In genomic region chr19:42351079-42351735, GRCh38 we compare ENCODE assay signal across 25 cellular contexts. TPM values are rescaled to one million over a fixed set of nuclear protein-coding genes. Genes with fewer than 3 reads are reported as not detected.
DNase-seq lines count a peak whose midpoint lies in the region; ATAC-seq and TF ChIP-seq lines count a peak whose summit lies in the region.
"Had no signal": no experiment of that assay in that cellular context is flagged by ENCODE, and none has a peak within 500 bp of the region (broad histone marks: within the 10 kb centered on the region; RNA-seq: fewer than 3 reads in every experiment).

No MANE protein-coding gene starts in this region.

- H3K9me3 ChIP-seq in breast epithelium = no peaks in the 10 kb centered on the region
- H3K9me3 ChIP-seq: MG63, SJSA1 had no signal

- DNase-seq in MCF 10A (ENCODE audit: unreplicated experiment) (no peak), breast epithelium (ENCODE audit: low spot score in 2 of 2) (no peak), RWPE1 (ENCODE audit: low spot score) (no peak), dorsolateral prefrontal cortex (peak in 1 of 10 donors; percentile 14), HPDE6-E6E7 (ENCODE audit: extremely low spot score) (no peak), DMS79 treated with DMSO at 0.1 percent for 48 hours (lab: John Stamatoyannopoulos, UW) (no peak), cortex of kidney (lab: John Stamatoyannopoulos, UW) (no peak)
- DNase-seq in stimulated activated effector memory CD8-positive, alpha-beta T cell treated with anti-CD3 and anti-CD28 coated beads, Interleukin-12 subunit alpha, Interleukin-12 subunit beta, amount 100 ng/mL, for 72 hours (ENCODE audit: low spot score in 2 of 2) = no peak
- DNase-seq: 8988T; AML-193; Calu3; CD8-positive, alpha-beta T cell; DMS53; EL; GF-D8; GOT3; Karpas-422; MG63; NCI-H1048; NCI-H1417 treated with DMSO at 0.1 percent for 48 hours; NCI-H187 treated with DMSO at 0.1 percent for 48 hours; NCI-H510A; NK-92 treated with Interleukin-12 subunit alpha and Interleukin-12 subunit beta, amount 100 ng/mL, for 24 hours had no signal

- intact Hi-C loops in MCF 10A (cut with micrococcal nuclease) (no loop called here), breast epithelium (cut with DNase I; ENCODE audit: low total_unique reads) (loop anchor here (5.0 kb wide), 1 partner anchor 1799 kb away; no protein-coding TSS in a partner anchor), dorsolateral prefrontal cortex (cut with DNase I) (no loop called here)

- no peak for ATAC-seq in stimulated activated effector memory CD8-positive, alpha-beta T cell treated with anti-CD3 and anti-CD28 coated beads, Interleukin-12 subunit alpha, Interleukin-12 subunit beta, amount 100 ng/mL, for 72 hours
- ATAC-seq: CD8-positive, alpha-beta T cell had no signal

- peaks cover 6% of the 10 kb centered on the region for H3K4me1 Mint-ChIP-seq in MCF 10A (ENCODE audit: insufficient read depth, unreplicated experiment)
- H3K4me1 Mint-ChIP-seq in stimulated activated effector memory CD8-positive, alpha-beta T cell treated with anti-CD3 and anti-CD28 coated beads, Interleukin-12 subunit alpha, Interleukin-12 subunit beta, amount 100 ng/mL, for 72 hours = peaks cover 6% of the 10 kb centered on the region

- POLR2A ChIA-PET in MCF 10A (lab: Yijun Ruan, JAX) = no interaction called here
- POLR2A ChIA-PET in RWPE1 (lab: Yijun Ruan, JAX; ENCODE audit: low non-redundant PET) = no interaction called here

- H3K27me3 Mint-ChIP-seq in MCF 10A (ENCODE audit: insufficient read depth, unreplicated experiment) = no peaks in the 10 kb centered on the region
- H3K27me3 Mint-ChIP-seq: IgD-negative memory B cell had no signal

- peak overlapping the region; percentile 3 for H3K27ac Mint-ChIP-seq in MCF 10A (ENCODE audit: low read depth, unreplicated experiment)
- H3K27ac Mint-ChIP-seq in stimulated activated effector memory CD8-positive, alpha-beta T cell treated with anti-CD3 and anti-CD28 coated beads, Interleukin-12 subunit alpha, Interleukin-12 subunit beta, amount 100 ng/mL, for 72 hours = peak overlapping the region; percentile 13
- H3K27ac Mint-ChIP-seq: CD8-positive, alpha-beta T cell had no signal

- H3K27me3 ChIP-seq in breast epithelium = no peaks in the 10 kb centered on the region
- no peaks in the 10 kb centered on the region for H3K27me3 ChIP-seq in dorsolateral prefrontal cortex
- H3K27me3 ChIP-seq: MG63, SJSA1 had no signal

- no TSS peak for BruUV-seq in MCF 10A (replicated peaks; lab: Mats Ljungman, UMichigan)

- TF ChIP-seq CTCF in MCF 10A (IDR thresholded peaks at IDR 0.05; ENCODE audit: unreplicated experiment) = no peak
- TF ChIP-seq CTCF in breast epithelium (IDR thresholded peaks at IDR 0.05) = no peak
- TF ChIP-seq CTCF in RWPE1 (conservative IDR thresholded peaks at IDR 0.05; ENCODE audit: low read depth) = no peak
- no peak for TF ChIP-seq CTCF in dorsolateral prefrontal cortex (IDR thresholded peaks at IDR 0.05 in 54 of 56, conservative IDR thresholded peaks at IDR 0.05 in 2 of 56; ENCODE audit: low read depth in 1 of 56, partially characterized antibody in 56 of 56)

- H3K4me3 Mint-ChIP-seq in MCF 10A (ENCODE audit: unreplicated experiment) = no peak overlapping the region
- no peak overlapping the region for H3K4me3 Mint-ChIP-seq in stimulated activated effector memory CD8-positive, alpha-beta T cell treated with anti-CD3 and anti-CD28 coated beads, Interleukin-12 subunit alpha, Interleukin-12 subunit beta, amount 100 ng/mL, for 72 hours
- H3K4me3 Mint-ChIP-seq: CD8-positive, alpha-beta T cell; IgD-negative memory B cell had no signal

- peaks cover 20% of the 10 kb centered on the region for H3K36me3 Mint-ChIP-seq in MCF 10A (ENCODE audit: insufficient read depth, unreplicated experiment)
- peaks cover 6% of the 10 kb centered on the region for H3K36me3 Mint-ChIP-seq in stimulated activated effector memory CD8-positive, alpha-beta T cell treated with anti-CD3 and anti-CD28 coated beads, Interleukin-12 subunit alpha, Interleukin-12 subunit beta, amount 100 ng/mL, for 72 hours

- H3K4me3 ChIP-seq in breast epithelium (no peak overlapping the region), dorsolateral prefrontal cortex (peak overlapping the region in 39 of 59 donors; percentile 4 to 55 (median 35))
- H3K4me3 ChIP-seq: MG63, SJSA1 had no signal

- H3K27ac ChIP-seq in breast epithelium (no peak overlapping the region), RWPE1 (0 out of 2 replicates have a peak overlapping the region, but pooled peaks have one; percentile 33), dorsolateral prefrontal cortex (peak overlapping the region in 58 of 59 donors; percentile 6 to 98 (median 84))
- H3K27ac ChIP-seq: SJSA1 had no signal

- H3K36me3 ChIP-seq in breast epithelium = peaks cover 2% of the 10 kb centered on the region

- TF ChIP-seq POLR2A in breast epithelium (IDR thresholded peaks at IDR 0.05) = no peak

- no peaks in the 10 kb centered on the region for H3K4me1 ChIP-seq in breast epithelium
- H3K4me1 ChIP-seq: SJSA1 had no signal

- H3K9me3 Mint-ChIP-seq in MCF 10A (ENCODE audit: unreplicated experiment) = no peaks in the 10 kb centered on the region
- no peaks in the 10 kb centered on the region for H3K9me3 Mint-ChIP-seq in stimulated activated effector memory CD8-positive, alpha-beta T cell treated with anti-CD3 and anti-CD28 coated beads, Interleukin-12 subunit alpha, Interleukin-12 subunit beta, amount 100 ng/mL, for 72 hours
- H3K9me3 Mint-ChIP-seq: CD8-positive, alpha-beta T cell; IgD-negative memory B cell had no signal

- CTCF ChIA-PET in MCF 10A (lab: Yijun Ruan, JAX) (no interaction called here), RWPE1 (lab: Yijun Ruan, JAX) (interaction anchor here (0.6 to 1.0 kb wide), 2 partner anchors 69 to 1892 kb away, joined by 3 to 6 read pairs; no protein-coding TSS in a partner anchor)

RNA-seq across cellular contexts. Expression of gene MEGF8, which starts 25.8 kb away (rescaled TPM):
- 13.0 and 20.6 TPM in 2 replicates for total RNA-seq in MCF 10A (2022)
- 10 to 100 TPM in 2 of 3 donors, 1 to 10 TPM in 1; 9.7 to 15.5 (median 10.8) TPM for total RNA-seq in breast epithelium
- total RNA-seq in dorsolateral prefrontal cortex = 100 to 1,000 TPM in 87 of 120 experiments, 10 to 100 TPM in 33; 53.4 to 167 (median 109) TPM

RNA-seq across cellular contexts. Expression of gene TMEM145, which starts 38.1 kb away (rescaled TPM):
- total RNA-seq in MCF 10A (2022) (not detected in 2 replicates), breast epithelium (under 1 TPM in 2 of 3 donors, not detected in 1; 0.33 to 0.59 TPM), dorsolateral prefrontal cortex (100 to 1,000 TPM in 4 of 120 experiments, 10 to 100 TPM in 116; 30.7 to 105 (median 68.9) TPM)
- total RNA-seq: CD8-positive, alpha-beta T cell; SJSA1 had no signal

RNA-seq across cellular contexts. Expression of gene CNFN, which starts 38.9 kb away (rescaled TPM):
- total RNA-seq in MCF 10A (2022) (0.89 and 1.6 TPM in 2 replicates), breast epithelium (1 to 10 TPM; 2.6 to 4.8 (median 3.0) TPM), dorsolateral prefrontal cortex (1 to 10 TPM in 51 of 120 experiments, under 1 TPM in 5, not detected in 64; 0.84 to 3.8 (median 1.4) TPM)
- total RNA-seq: CD8-positive, alpha-beta T cell; SJSA1 had no signal

RNA-seq across cellular contexts. Expression of gene PAFAH1B3, which starts 48.8 kb away (rescaled TPM):
- 9.5 and 30.6 TPM in 2 replicates for total RNA-seq in MCF 10A (2022)
- total RNA-seq in breast epithelium = 10 to 100 TPM in 2 of 3 donors, 1 to 10 TPM in 1; 7.5 to 32.4 (median 28.5) TPM
- 10 to 100 TPM; 16.2 to 58.0 (median 31.5) TPM for total RNA-seq in dorsolateral prefrontal cortex

RNA-seq across cellular contexts. Expression of gene PRR19, which starts 49.3 kb away (rescaled TPM):
- total RNA-seq in MCF 10A (2022) (0.30 and 0.64 TPM in 2 replicates), breast epithelium (1 to 10 TPM in 1 of 3 donors, under 1 TPM in 2; 0.33 to 2.6 (median 0.48) TPM), dorsolateral prefrontal cortex (1 to 10 TPM in 112 of 120 experiments, under 1 TPM in 8; 0.46 to 5.4 (median 2.1) TPM)

Comparison
In these comparisons a context has a peak if more than half of its experiments do, and no peak if none do; other contexts are left out.
1. H3K27ac ChIP-seq: peak in RWPE1 (single experiment) and dorsolateral prefrontal cortex (58 of 59); none in breast epithelium (0 of 2).
2. H3K4me3 ChIP-seq: peak in dorsolateral prefrontal cortex (39 of 59); none in breast epithelium (0 of 3).
3. RNA of gene TMEM145, which starts 38.1 kb away (total RNA-seq): 30.7 to 105 TPM in dorsolateral prefrontal cortex; 0.33 to 0.59 TPM in breast epithelium and not detected in MCF 10A; every median in the first group is over 10 times any median in the second.